In genomic region chr3:171187706-171188290, GRCh38 we compare ENCODE assay signal across 9 cellular contexts.
DNase-seq lines count a peak whose midpoint lies in the region; ATAC-seq and TF ChIP-seq lines count a peak whose summit lies in the region.
"Had no signal": no experiment of that assay in that cellular context is flagged by ENCODE, and none has a peak within 500 bp of the region (broad histone marks: within the 10 kb centered on the region; RNA-seq: fewer than 3 reads in every experiment).

No MANE protein-coding gene starts in this region.

- no peaks in the 10 kb centered on the region for H3K27me3 Mint-ChIP-seq in chondrocyte (ENCODE audit: low read depth)

- H3K4me3 ChIP-seq in coronary artery, result no peak overlapping the region
- H3K4me3 ChIP-seq: BLaER1 treated with 17β-estradiol and CSF1 and Interleukin-3, amounts not matched to agents 10 nM and 100 nM had no signal

- peak; percentile 49 for DNase-seq in NCI-H2029 treated with DMSO at 0.1 percent for 48 hours (lab: John Stamatoyannopoulos, UW)
- no peak for DNase-seq in NCI-H2029 (lab: John Stamatoyannopoulos, UW)
- peak; percentile 37 for DNase-seq in NCI-H774 (lab: John Stamatoyannopoulos, UW)
- DNase-seq in chondrocyte (ENCODE audit: low spot score), result no peak
- DNase-seq in lung microvascular endothelial cell (ENCODE audit: low read depth in 2 of 2), result peak; percentile 62 to 77
- no peak for DNase-seq in coronary artery (ENCODE audit: low spot score)

- H3K4me3 Mint-ChIP-seq in chondrocyte (ENCODE audit: unreplicated experiment), result no peak overlapping the region

- ATAC-seq in HG02798 (IDR thresholded peaks at IDR 0.05; ENCODE audit: poor library complexity, unreplicated experiment) (peak; percentile 36), GM18519 (IDR thresholded peaks at IDR 0.05; ENCODE audit: low FRiP score, unreplicated experiment) (no peak)

- H3K27ac Mint-ChIP-seq in chondrocyte (ENCODE audit: unreplicated experiment), result no peak overlapping the region

- peaks cover 51% of the 10 kb centered on the region for H3K4me1 Mint-ChIP-seq in chondrocyte (ENCODE audit: low read depth)

- peaks cover 6% of the 10 kb centered on the region for H3K36me3 Mint-ChIP-seq in chondrocyte (ENCODE audit: low read depth)

- TF ChIP-seq CTCF in chondrocyte (IDR thresholded peaks at IDR 0.05) (peak; percentile 87), coronary artery (IDR thresholded peaks at IDR 0.05) (no peak)

- no peak overlapping the region for H3K27ac ChIP-seq in coronary artery
- H3K27ac ChIP-seq: BLaER1 treated with 17β-estradiol and CSF1 and Interleukin-3, amounts not matched to agents 10 nM and 100 nM had no signal

- H3K9me3 Mint-ChIP-seq in chondrocyte (ENCODE audit: low read depth), result no peaks in the 10 kb centered on the region

Comparison
In these comparisons a context has a peak if more than half of its experiments do, and no peak if none do; other contexts are left out.
1. DNase-seq: peak in NCI-H2029 treated with DMSO at 0.1 percent for 48 hours (single experiment), NCI-H774 (single experiment) and lung microvascular endothelial cell (2 of 2); none in NCI-H2029 (single experiment), chondrocyte (single experiment) and coronary artery (single experiment).